ENCODE assay signal across 38 cellular contexts in genomic region chr6:33176906-33177305, GRCh38.
"Had no signal": no experiment of that assay in that cellular context is flagged by ENCODE, and none has a peak within 500 bp of the region (broad histone marks: within the 10 kb centered on the region; RNA-seq: fewer than 3 reads in every experiment).

No MANE protein-coding gene starts in this region.

- H3K4me1 ChIP-seq: Peyer's patch had no signal

- DNase-seq: activated CD4-positive, alpha-beta memory T cell treated with anti-CD3 and anti-CD28 coated beads, Interleukin-2, amount 10 ng/mL, durations not matched to agents 7 days and 5 days; activated CD4-positive, alpha-beta T cell treated with anti-CD3 and anti-CD28 coated beads for 1 hour; activated CD4-positive, alpha-beta T cell treated with anti-CD3 and anti-CD28 coated beads for 48 hours; activated CD4-positive, CD25-positive, alpha-beta regulatory T cell; activated CD8-positive, alpha-beta memory T cell treated with anti-CD3 and anti-CD28 coated beads for 24 hours; activated CD8-positive, alpha-beta memory T cell treated with anti-CD3 and anti-CD28 coated beads, Interleukin-2, amount 10 ng/mL, durations not matched to agents 7 days and 5 days; activated CD8-positive, alpha-beta memory T cell treated with anti-CD3 and anti-CD28 coated beads, Interleukin-2, amount 50 U/mL, for 48 hours; activated effector memory CD4-positive, alpha-beta T cell treated with anti-CD3 and anti-CD28 coated beads, Interleukin-2, amount 50 U/mL, for 16 hours; activated naive CD4-positive, alpha-beta T cell; activated naive CD4-positive, alpha-beta T cell treated with anti-CD3 and anti-CD28 coated beads, Interleukin-2, amount 50 U/mL, for 16 hours; activated naive CD8-positive, alpha-beta T cell treated with anti-CD3 and anti-CD28 coated beads for 36 hours; activated T-cell treated with anti-CD3 and anti-CD28 coated beads, Interleukin-2, amount 50 U/mL, for 48 hours; amniotic stem cell; brain microvascular endothelial cell; central memory CD4-positive, alpha-beta T cell; Kasumi-1; KG1; MM.1S; MV-4-11; NCI-H1092; NCI-H1436 treated with DMSO at 0.1 percent for 48 hours; NCI-H1694 treated with DMSO at 0.1 percent for 48 hours; NCI-H2029 treated with DMSO at 0.1 percent for 48 hours; NCI-H2107; NCI-H2171; NCI-H510A; NCI-H526; NCI-H748 treated with DMSO at 0.1 percent for 48 hours; NK-92 treated with Interleukin-12 subunit alpha and Interleukin-12 subunit beta, amount 100 ng/mL, for 24 hours; PC-3; Peyer's patch; RPMI8226; SIG-M5; T-helper 1 cell; T1000; WERI-Rb-1 had no signal

- H3K36me3 ChIP-seq: brain microvascular endothelial cell, Peyer's patch, WERI-Rb-1 had no signal

- H3K9me3 ChIP-seq: Peyer's patch had no signal

- H3K4me3 Mint-ChIP-seq: activated CD4-positive, alpha-beta memory T cell treated with anti-CD3 and anti-CD28 coated beads, Interleukin-2, amount 10 ng/mL, durations not matched to agents 7 days and 5 days; activated CD8-positive, alpha-beta memory T cell treated with anti-CD3 and anti-CD28 coated beads, Interleukin-2, amount 10 ng/mL, durations not matched to agents 7 days and 5 days; activated naive CD8-positive, alpha-beta T cell treated with anti-CD3 and anti-CD28 coated beads for 36 hours had no signal

- H3K9me3 Mint-ChIP-seq: activated CD4-positive, alpha-beta memory T cell treated with anti-CD3 and anti-CD28 coated beads, Interleukin-2, amount 10 ng/mL, durations not matched to agents 7 days and 5 days; activated naive CD8-positive, alpha-beta T cell treated with anti-CD3 and anti-CD28 coated beads for 36 hours had no signal

- H3K36me3 Mint-ChIP-seq: activated CD8-positive, alpha-beta memory T cell treated with anti-CD3 and anti-CD28 coated beads, Interleukin-2, amount 10 ng/mL, durations not matched to agents 7 days and 5 days; activated naive CD8-positive, alpha-beta T cell treated with anti-CD3 and anti-CD28 coated beads for 36 hours had no signal

- ATAC-seq: activated CD8-positive, alpha-beta memory T cell treated with anti-CD3 and anti-CD28 coated beads, Interleukin-2, amount 10 ng/mL, durations not matched to agents 7 days and 5 days; PC-3; Right ventricle myocardium inferior; SK-N-SH treated with all-trans-retinoic acid at 6 μM for 48 hours had no signal

- H3K27me3 Mint-ChIP-seq: activated CD8-positive, alpha-beta memory T cell treated with anti-CD3 and anti-CD28 coated beads, Interleukin-2, amount 10 ng/mL, durations not matched to agents 7 days and 5 days; activated naive CD8-positive, alpha-beta T cell treated with anti-CD3 and anti-CD28 coated beads for 36 hours had no signal

- H3K27ac ChIP-seq: brain microvascular endothelial cell, Peyer's patch, WERI-Rb-1 had no signal

- H3K4me3 ChIP-seq: Peyer's patch had no signal

- H3K27ac Mint-ChIP-seq: activated CD4-positive, alpha-beta memory T cell treated with anti-CD3 and anti-CD28 coated beads, Interleukin-2, amount 10 ng/mL, durations not matched to agents 7 days and 5 days; activated CD8-positive, alpha-beta memory T cell treated with anti-CD3 and anti-CD28 coated beads, Interleukin-2, amount 10 ng/mL, durations not matched to agents 7 days and 5 days; activated naive CD8-positive, alpha-beta T cell treated with anti-CD3 and anti-CD28 coated beads for 36 hours had no signal

- H3K27me3 ChIP-seq: brain microvascular endothelial cell, Peyer's patch had no signal

- H3K4me1 Mint-ChIP-seq: activated CD4-positive, alpha-beta memory T cell treated with anti-CD3 and anti-CD28 coated beads, Interleukin-2, amount 10 ng/mL, durations not matched to agents 7 days and 5 days; activated CD8-positive, alpha-beta memory T cell treated with anti-CD3 and anti-CD28 coated beads, Interleukin-2, amount 10 ng/mL, durations not matched to agents 7 days and 5 days had no signal
